ENCODE assay signal across 20 cellular contexts in the genomic region with DNA sequence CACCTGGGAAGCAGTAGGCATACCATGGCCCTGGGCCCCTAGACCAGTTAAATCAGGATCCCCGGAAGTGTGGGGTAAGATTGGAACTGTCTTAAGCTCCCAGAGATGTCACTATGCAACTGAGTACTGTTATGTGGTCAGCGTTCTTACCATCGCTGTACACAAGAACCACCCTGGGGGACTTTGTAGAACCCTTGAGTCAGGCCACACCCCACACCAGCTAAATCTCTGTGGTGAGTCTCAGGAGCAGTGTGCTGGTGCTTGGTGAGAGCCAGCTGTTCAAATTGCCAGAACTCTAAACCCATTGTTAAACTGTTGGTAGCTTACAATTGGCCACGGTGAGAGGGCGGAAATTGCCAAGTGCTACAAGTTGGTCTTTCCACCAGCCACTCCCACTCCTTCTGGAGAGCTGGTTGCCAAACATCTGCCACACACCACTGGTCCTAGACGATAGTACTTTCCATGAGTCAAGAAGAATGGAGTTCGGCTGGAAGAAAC.
DNase-seq lines count a peak whose midpoint lies in the region; ATAC-seq and TF ChIP-seq lines count a peak whose summit lies in the region.
"Had no signal": no experiment of that assay in that cellular context is flagged by ENCODE, and none has a peak within 500 bp of the region (broad histone marks: within the 10 kb centered on the region; RNA-seq: fewer than 3 reads in every experiment).

No MANE protein-coding gene starts in this region.

- peaks cover 41% of the 10 kb centered on the region for H3K4me1 Mint-ChIP-seq in CD8-positive, alpha-beta T cell (ENCODE audit: low read depth)
- peaks cover 6 to 12% of the 10 kb centered on the region in 2 donors for H3K4me1 Mint-ChIP-seq in stimulated activated naive B cell treated with anti-CD40 and anti-IgM and Interleukin-4, amounts not matched to agents 10 μg/mL and 1 μg/mL and 100 μg/mL, for 72 hours

- H3K9ac ChIP-seq in BLaER1: no peak overlapping the region
- H3K9ac ChIP-seq: KMS-11 had no signal

- DNase-seq in CD8-positive, alpha-beta T cell: no peak
- DNase-seq in NCI-H69 (lab: John Stamatoyannopoulos, UW) (peak; percentile 8), epithelial cell of esophagus (ENCODE audit: low read depth) (peak; percentile 10), NCI-H2227 treated with DMSO at 0.1 percent for 48 hours (lab: John Stamatoyannopoulos, UW) (no peak), NCI-H2227 (lab: John Stamatoyannopoulos, UW; ENCODE audit: unreplicated experiment) (no peak)
- no peak for DNase-seq in stimulated activated naive B cell treated with anti-CD40 and anti-IgM and Interleukin-4, amounts not matched to agents 10 μg/mL and 1 μg/mL and 100 μg/mL, for 72 hours
- DNase-seq: DMS153, left ventricle myocardium superior, NCI-H1048, NCI-H187 treated with DMSO at 0.1 percent for 48 hours, NCI-H774, retina, T1000, uterus had no signal

- H3K9me3 ChIP-seq in BLaER1: no peaks in the 10 kb centered on the region
- no peaks in the 10 kb centered on the region for H3K9me3 ChIP-seq in CD8-positive, alpha-beta T cell (ENCODE audit: low read length)
- H3K9me3 ChIP-seq: uterus had no signal

- H3K9me3 Mint-ChIP-seq in CD8-positive, alpha-beta T cell: no peaks in the 10 kb centered on the region
- no peaks in the 10 kb centered on the region for H3K9me3 Mint-ChIP-seq in stimulated activated naive B cell treated with anti-CD40 and anti-IgM and Interleukin-4, amounts not matched to agents 10 μg/mL and 1 μg/mL and 100 μg/mL, for 72 hours
- H3K9me3 Mint-ChIP-seq: GM23338; natural killer cell treated with Interleukin-12 subunit alpha and Interleukin-12 subunit beta and Interleukin-15 and Interleukin-18, amount 100 ng/mL, for 72 hours had no signal

- TF ChIP-seq CTCF in CD8-positive, alpha-beta T cell (IDR thresholded peaks at IDR 0.05): no peak
- TF ChIP-seq CTCF in epithelial cell of esophagus (IDR thresholded peaks at IDR 0.05; ENCODE audit: insufficient read depth, low read depth, low read length, missing control alignments): no peak

- H3K4me1 ChIP-seq in BLaER1: peaks cover 54% of the 10 kb centered on the region
- peaks cover 25% of the 10 kb centered on the region for H3K4me1 ChIP-seq in CD8-positive, alpha-beta T cell (ENCODE audit: insufficient read depth, low read length)
- H3K4me1 ChIP-seq: uterus had no signal

- H3K27ac Mint-ChIP-seq in CD8-positive, alpha-beta T cell: peak overlapping the region; percentile 89
- H3K27ac Mint-ChIP-seq in stimulated activated naive B cell treated with anti-CD40 and anti-IgM and Interleukin-4, amounts not matched to agents 10 μg/mL and 1 μg/mL and 100 μg/mL, for 72 hours: no peak overlapping the region
- H3K27ac Mint-ChIP-seq: GM23338; natural killer cell treated with Interleukin-12 subunit alpha and Interleukin-12 subunit beta and Interleukin-15 and Interleukin-18, amount 100 ng/mL, for 72 hours had no signal

- H3K4me3 Mint-ChIP-seq in CD8-positive, alpha-beta T cell: no peak overlapping the region
- no peak overlapping the region for H3K4me3 Mint-ChIP-seq in stimulated activated naive B cell treated with anti-CD40 and anti-IgM and Interleukin-4, amounts not matched to agents 10 μg/mL and 1 μg/mL and 100 μg/mL, for 72 hours
- H3K4me3 Mint-ChIP-seq: GM23338; natural killer cell treated with Interleukin-12 subunit alpha and Interleukin-12 subunit beta and Interleukin-15 and Interleukin-18, amount 100 ng/mL, for 72 hours had no signal

- no peaks in the 10 kb centered on the region for H3K27me3 ChIP-seq in BLaER1
- H3K27me3 ChIP-seq in CD8-positive, alpha-beta T cell (ENCODE audit: insufficient read depth, low read length): no peaks in the 10 kb centered on the region
- H3K27me3 ChIP-seq: uterus had no signal

- intact Hi-C loops in CD8-positive, alpha-beta T cell (cut with DNase I, micrococcal nuclease): loop anchor here in 1 of 2 experiments (10.0 kb wide), 1 partner anchor 56 kb away; no protein-coding TSS in a partner anchor

- ATAC-seq in CD8-positive, alpha-beta T cell: no peak
- ATAC-seq in stimulated activated naive B cell treated with anti-CD40 and anti-IgM and Interleukin-4, amounts not matched to agents 10 μg/mL and 1 μg/mL and 100 μg/mL, for 72 hours (replicated peaks): no peak
- ATAC-seq: GM23338 had no signal

- POLR2A ChIA-PET in CD8-positive, alpha-beta T cell (lab: Charles Lee): no interaction called here

- no peaks in the 10 kb centered on the region for H3K36me3 ChIP-seq in BLaER1
- no peaks in the 10 kb centered on the region for H3K36me3 ChIP-seq in CD8-positive, alpha-beta T cell (ENCODE audit: insufficient read depth, low read length)
- H3K36me3 ChIP-seq: uterus had no signal

- peak overlapping the region; percentile 71 for H3K27ac ChIP-seq in BLaER1
- H3K27ac ChIP-seq in CD8-positive, alpha-beta T cell (ENCODE audit: low read depth, low read length): no peak overlapping the region
- H3K27ac ChIP-seq: C4-2B, KMS-11, uterus had no signal

- no peaks in the 10 kb centered on the region for H4K20me1 ChIP-seq in BLaER1

- H3K27me3 Mint-ChIP-seq in CD8-positive, alpha-beta T cell (ENCODE audit: low read depth): no peaks in the 10 kb centered on the region
- H3K27me3 Mint-ChIP-seq in stimulated activated naive B cell treated with anti-CD40 and anti-IgM and Interleukin-4, amounts not matched to agents 10 μg/mL and 1 μg/mL and 100 μg/mL, for 72 hours: peaks cover 8 to 13% of the 10 kb centered on the region in 2 donors

- no peaks in the 10 kb centered on the region for H3K36me3 Mint-ChIP-seq in CD8-positive, alpha-beta T cell
- no peaks in the 10 kb centered on the region for H3K36me3 Mint-ChIP-seq in stimulated activated naive B cell treated with anti-CD40 and anti-IgM and Interleukin-4, amounts not matched to agents 10 μg/mL and 1 μg/mL and 100 μg/mL, for 72 hours
- H3K36me3 Mint-ChIP-seq: natural killer cell treated with Interleukin-12 subunit alpha and Interleukin-12 subunit beta and Interleukin-15 and Interleukin-18, amount 100 ng/mL, for 72 hours had no signal

- CTCF ChIA-PET in CD8-positive, alpha-beta T cell (lab: Charles Lee): no interaction called here

- no peak overlapping the region for H3K4me3 ChIP-seq in BLaER1
- no peak overlapping the region for H3K4me3 ChIP-seq in CD8-positive, alpha-beta T cell (ENCODE audit: low read depth, low read length)
- H3K4me3 ChIP-seq in epithelial cell of esophagus (ENCODE audit: low read length): no peak overlapping the region
- H3K4me3 ChIP-seq: GM23338, smooth muscle cell, uterus had no signal

- H3K4me2 ChIP-seq in BLaER1: peak overlapping the region; percentile 71
- H3K4me2 ChIP-seq: GM23338, KMS-11, smooth muscle cell had no signal

Comparison
In these comparisons a context has a peak if more than half of its experiments do, and no peak if none do; other contexts are left out.
1. DNase-seq: peak in NCI-H69 (single experiment) and epithelial cell of esophagus (single experiment); none in CD8-positive, alpha-beta T cell (0 of 7), NCI-H2227 treated with DMSO at 0.1 percent for 48 hours (single experiment), NCI-H2227 (single experiment) and stimulated activated naive B cell treated with anti-CD40 and anti-IgM and Interleukin-4, amounts not matched to agents 10 μg/mL and 1 μg/mL and 100 μg/mL, for 72 hours (single experiment).